In genomic region chr19:17127671-17128070, GRCh38 we compare ENCODE assay signal across 15 cellular contexts. TPM values are rescaled to one million over a fixed set of nuclear protein-coding genes. Genes with fewer than 3 reads are reported as not detected.
DNase-seq lines count a peak whose midpoint lies in the region; ATAC-seq, FAIRE-seq and TF ChIP-seq lines count a peak whose summit lies in the region.
"Had no signal": no experiment of that assay in that cellular context is flagged by ENCODE, and none has a peak within 500 bp of the region (broad histone marks: within the 10 kb centered on the region; RNA-seq: fewer than 3 reads in every experiment).

No MANE protein-coding gene starts in this region.

- H3K4me1 Mint-ChIP-seq in T-helper 1 cell treated with Interleukin-12 subunit alpha and Interleukin-12 subunit beta and Interleukin-4 antibody, amounts not matched to agents 30 μg/mL and 1 μg/mL, for 36 hours (ENCODE audit: low read depth) = peaks cover 19% of the 10 kb centered on the region
- peaks cover 33% of the 10 kb centered on the region for H3K4me1 Mint-ChIP-seq in osteocyte (ENCODE audit: unreplicated experiment)

- RAD21 ChIA-PET in GM12878 (lab: Charles Lee; ENCODE audit: unreplicated experiment) = no interaction called here

- 67% methylated on average over 6 of the region's 6 CpGs for WGBS in GM12878 (ENCODE audit: insufficient coverage, insufficient replicate concordance, low lambda C conversion rate, missing lambda C conversion rate)
- WGBS in thyroid gland, 2 donors = 98 to 99% methylated on average over 6 of the region's 6 CpGs

- CTCF ChIA-PET in GM12878 (lab: Yijun Ruan, JAX) = interaction anchor here (1.0 kb wide), 1 partner anchor 51 kb away, joined by 3 read pairs; no protein-coding TSS in a partner anchor
- CTCF ChIA-PET in PC-9 (lab: Charles Lee) = no interaction called here

- no peak overlapping the region for H3K9ac ChIP-seq in GM12878 (ENCODE audit: control insufficient read depth, insufficient read depth, low read length)

- in situ Hi-C loops in GM12878 (cut with MboI) = no loop called here

- POLR2A ChIA-PET in GM12878 (lab: Charles Lee) (no interaction called here), PC-9 (lab: Charles Lee; ENCODE audit: unreplicated experiment) (no interaction called here)

- no peaks in the 10 kb centered on the region for H3K27me3 Mint-ChIP-seq in T-helper 1 cell treated with Interleukin-12 subunit alpha and Interleukin-12 subunit beta and Interleukin-4 antibody, amounts not matched to agents 30 μg/mL and 1 μg/mL, for 36 hours (ENCODE audit: low read depth)
- H3K27me3 Mint-ChIP-seq in osteocyte (ENCODE audit: unreplicated experiment) = no peaks in the 10 kb centered on the region

- no peak for TF ChIP-seq POLR2A in GM12878 (IDR thresholded peaks at IDR 0.05; ENCODE audit: low read depth, low read length)
- no peak for TF ChIP-seq POLR2A in thyroid gland (IDR thresholded peaks at IDR 0.05)

- intact Hi-C loops in GM12878 (cut with micrococcal nuclease; ENCODE audit: unreplicated experiment) (no loop called here), thyroid gland (cut with DNase I) (no loop called here), PC-9 (cut with micrococcal nuclease; ENCODE audit: unreplicated experiment) (no loop called here)

- H3K4me2 ChIP-seq in GM12878 (ENCODE audit: control insufficient read depth, insufficient read depth) = no peak overlapping the region
- H3K4me2 ChIP-seq in PC-9 = no peak overlapping the region

- H3K9me3 ChIP-seq in GM12878 (replicated peaks; ENCODE audit: control insufficient read depth, insufficient read depth, low read length) = no peaks in the 10 kb centered on the region
- no peaks in the 10 kb centered on the region for H3K9me3 ChIP-seq in thyroid gland
- H3K9me3 ChIP-seq in PC-9 (ENCODE audit: insufficient read depth, low read depth) = no peaks in the 10 kb centered on the region

- no peak for TF ChIP-seq EP300 in GM12878 (IDR thresholded peaks at IDR 0.05; ENCODE audit: borderline replicate concordance in 1 of 2, control insufficient read depth in 1 of 2, low read depth in 2 of 2, low read length in 2 of 2)

- H3K9me3 Mint-ChIP-seq in T-helper 1 cell treated with Interleukin-12 subunit alpha and Interleukin-12 subunit beta and Interleukin-4 antibody, amounts not matched to agents 30 μg/mL and 1 μg/mL, for 36 hours = no peaks in the 10 kb centered on the region
- no peaks in the 10 kb centered on the region for H3K9me3 Mint-ChIP-seq in osteocyte (ENCODE audit: unreplicated experiment)
- H3K9me3 Mint-ChIP-seq: brain had no signal

- no peak for TF ChIP-seq CTCF in GM12878 (IDR thresholded peaks at IDR 0.05 in 2 of 3, conservative IDR thresholded peaks at IDR 0.05 in 1 of 3; ENCODE audit: control insufficient read depth in 2 of 3, extremely low read depth in 1 of 3, insufficient read depth in 1 of 3, low read depth in 3 of 3, low read length in 3 of 3)
- TF ChIP-seq CTCF in osteocyte (IDR thresholded peaks at IDR 0.05) = no peak
- TF ChIP-seq CTCF in thyroid gland (IDR thresholded peaks at IDR 0.05) = no peak
- no peak for TF ChIP-seq CTCF in PC-9 (conservative IDR thresholded peaks at IDR 0.05)

- H3K79me2 ChIP-seq in GM12878 (ENCODE audit: control insufficient read depth, insufficient read depth, low read length) = peaks cover 44% of the 10 kb centered on the region
- peaks cover 12% of the 10 kb centered on the region for H3K79me2 ChIP-seq in PC-9 (ENCODE audit: low read depth)

- DNase-seq in T-helper 1 cell (no peak), NCI-H82 treated with DMSO at 0.1 percent for 48 hours (lab: John Stamatoyannopoulos, UW; ENCODE audit: unreplicated experiment) (peak; percentile 85), GM12878 (ENCODE audit: low read depth, low spot score) (no peak), osteocyte (ENCODE audit: extremely low spot score, unreplicated experiment) (no peak), GF-D8 (lab: John Stamatoyannopoulos, UW) (no peak), thyroid gland (no peak), PC-9 (no peak)
- DNase-seq: activated effector memory CD4-positive, alpha-beta T cell treated with Interleukin-2 at 50 U/mL for 16 hours; heart right ventricle; NCI-H1930; psoas muscle; stimulated activated CD4-positive, alpha-beta T cell treated with anti-CD3 and anti-CD28 coated beads, Interleukin-12 subunit alpha, Interleukin-12 subunit beta, amount 100 ng/mL, for 4 hours; T-helper 2 cell had no signal

- H4K20me1 ChIP-seq in GM12878 (ENCODE audit: control insufficient read depth, insufficient read depth) = no peaks in the 10 kb centered on the region
- H4K20me1 ChIP-seq in PC-9 (ENCODE audit: insufficient read depth) = no peaks in the 10 kb centered on the region

- peaks cover 11% of the 10 kb centered on the region for H3K36me3 Mint-ChIP-seq in T-helper 1 cell treated with Interleukin-12 subunit alpha and Interleukin-12 subunit beta and Interleukin-4 antibody, amounts not matched to agents 30 μg/mL and 1 μg/mL, for 36 hours (ENCODE audit: low read depth)
- peaks cover 4% of the 10 kb centered on the region for H3K36me3 Mint-ChIP-seq in osteocyte (ENCODE audit: unreplicated experiment)

- H3K27me3 ChIP-seq in GM12878 (replicated peaks in 1 of 2; ENCODE audit: control insufficient read depth in 2 of 2, insufficient read depth in 2 of 2, low read length in 1 of 2) (no peaks in the 10 kb centered on the region), thyroid gland (no peaks in the 10 kb centered on the region), PC-9 (ENCODE audit: insufficient read depth, low read depth) (no peaks in the 10 kb centered on the region)
- H3K27me3 ChIP-seq: heart right ventricle had no signal

- no peak for TF ChIP-seq RAD21 in GM12878 (IDR thresholded peaks at IDR 0.05; ENCODE audit: insufficient read depth, low read depth, low read length)

- H3K27ac Mint-ChIP-seq in T-helper 1 cell treated with Interleukin-12 subunit alpha and Interleukin-12 subunit beta and Interleukin-4 antibody, amounts not matched to agents 30 μg/mL and 1 μg/mL, for 36 hours = peak overlapping the region; percentile 69
- peak overlapping the region; percentile 38 for H3K27ac Mint-ChIP-seq in osteocyte (ENCODE audit: unreplicated experiment)
- H3K27ac Mint-ChIP-seq: brain had no signal

- FAIRE-seq in GM12878 (lab: Jason Lieb, UNC) = no peak

- no peak overlapping the region for H3K4me3 Mint-ChIP-seq in T-helper 1 cell treated with Interleukin-12 subunit alpha and Interleukin-12 subunit beta and Interleukin-4 antibody, amounts not matched to agents 30 μg/mL and 1 μg/mL, for 36 hours
- no peak overlapping the region for H3K4me3 Mint-ChIP-seq in osteocyte (ENCODE audit: unreplicated experiment)
- H3K4me3 Mint-ChIP-seq: brain had no signal

- ATAC-seq in GM12878 = no peak
- ATAC-seq: heart right ventricle, psoas muscle had no signal

- H3K36me3 ChIP-seq in GM12878 (ENCODE audit: control insufficient read depth in 2 of 2, insufficient read depth in 2 of 2, low read length in 1 of 2) (peaks cover 10 to 24% of the 10 kb centered on the region in 2 experiments), thyroid gland (no peaks in the 10 kb centered on the region), PC-9 (ENCODE audit: low read depth) (no peaks in the 10 kb centered on the region)

- H3K4me3 ChIP-seq in GM12878 (no peak overlapping the region), thyroid gland (replicated peaks in 1 of 3) (no peak overlapping the region), PC-9 (no peak overlapping the region)
- H3K4me3 ChIP-seq: heart right ventricle, psoas muscle had no signal

- peaks cover 34% of the 10 kb centered on the region for H3K4me1 ChIP-seq in GM12878 (ENCODE audit: control insufficient read depth, insufficient read depth, low read length)
- no peaks in the 10 kb centered on the region for H3K4me1 ChIP-seq in thyroid gland
- H3K4me1 ChIP-seq in PC-9 (replicated peaks; ENCODE audit: insufficient read depth) = peaks cover 37% of the 10 kb centered on the region
- H3K4me1 ChIP-seq: psoas muscle had no signal

- peak overlapping the region; percentile 13; the same call in 1 of the 2 replicates for H3K27ac ChIP-seq in GM12878 (ENCODE audit: control insufficient read depth, insufficient read depth)
- no peak overlapping the region for H3K27ac ChIP-seq in thyroid gland
- no peak overlapping the region for H3K27ac ChIP-seq in PC-9
- H3K27ac ChIP-seq: psoas muscle had no signal

- BruUV-seq in GM12878 (replicated peaks; lab: Mats Ljungman, UMichigan) (no TSS peak), PC-9 (replicated peaks; lab: Mats Ljungman, UMichigan) (no TSS peak)

- H3F3A ChIP-seq in PC-9 (ENCODE audit: insufficient read depth, low read depth) = peaks cover 35% of the 10 kb centered on the region

- SMC1A ChIA-PET in GM12878 (lab: Charles Lee; ENCODE audit: uncharacterized antibody, unreplicated experiment) = interaction anchor here (1.5 to 7.3 kb wide), 2 partner anchors 18 to 46 kb away, joined by 5 to 88 read pairs; partner anchors contain the start of gene MYO9B

- H3K9me2 ChIP-seq in PC-9 (ENCODE audit: insufficient read depth) = no peaks in the 10 kb centered on the region

- H2AFZ ChIP-seq in GM12878 (ENCODE audit: control insufficient read depth, low read depth, low read length) (no peak overlapping the region), PC-9 (no peak overlapping the region)

RNA-seq across cellular contexts. Expression of gene MYO9B, which starts 52.1 kb away (rescaled TPM):
- 555 and 589 TPM in 2 replicates for total RNA-seq in GM12878 (2013; cell fraction: nucleolus; rRNA removed)
- 66.4 and 77.3 TPM in 2 replicates for total RNA-seq in GM12878 (2014; rRNA removed)
- total RNA-seq in GM12878 (2014; rRNA removed; fragmentation: Illumina TruSeq; extraction: Trizol) = 38.1 and 42.6 TPM in 2 replicates
- 157 and 165 TPM in 2 replicates for total RNA-seq in GM12878 (2021)
- polyA plus RNA-seq in GM12878 (2011; ENCODE audit: low read depth) = 65.2 TPM
- polyA plus RNA-seq in GM12878 (2011; rRNA removed) = 26.7 and 48.9 TPM in 2 replicates
- 49.6 and 58.1 TPM in 2 replicates for polyA plus RNA-seq in GM12878 (2011; cell fraction: cytosol; rRNA removed)
- polyA plus RNA-seq in GM12878 (2011; cell fraction: nucleus; rRNA removed) = 452 and 507 TPM in 2 replicates
- 174 and 191 TPM in 2 replicates for polyA plus RNA-seq in GM12878 (2012)
- 26.8 and 57.9 TPM in 2 replicates for polyA plus RNA-seq in GM12878 (2014; fragmentation: Illumina TruSeq; extraction: Trizol)
- 10 to 100 TPM in 1 of 2 experiments, 1 to 10 TPM in 1; 5.4 to 11.1 TPM for polyA plus RNA-seq in GM12878 (2014; fragmentation: Nextera tagmentation; extraction: Ambion mirVana)
- polyA plus RNA-seq in GM12878 (2014; rRNA removed) = 87.6 and 105 TPM in 2 replicates
- polyA plus RNA-seq in GM12878 (2016; fragmentation: Nextera tagmentation; extraction: Ambion mirVana) = 10 to 100 TPM; 25.4 to 32.8 TPM
- polyA minus RNA-seq in GM12878 (2011; rRNA and poly(A)+ RNA removed) = 93.1 and 119 TPM in 2 replicates
- polyA minus RNA-seq in GM12878 (2011; cell fraction: cytosol; rRNA and poly(A)+ RNA removed) = 59.6 and 66.5 TPM in 2 replicates
- 106 and 154 TPM in 2 replicates for polyA minus RNA-seq in GM12878 (2011; cell fraction: nucleus; rRNA and poly(A)+ RNA removed)
- total RNA-seq in osteocyte = 93.3 and 94.3 TPM in 2 replicates
- total RNA-seq in thyroid gland = 10 to 100 TPM; 33.7 to 52.9 (median 44.6) TPM
- 81.2 and 103 TPM in 2 replicates for total RNA-seq in PC-9 (2021)

RNA-seq across cellular contexts. Expression of gene HAUS8, which starts 52.4 kb away (rescaled TPM):
- total RNA-seq in GM12878 (2013; cell fraction: nucleolus; rRNA removed) = 14.2 and 16.9 TPM in 2 replicates
- total RNA-seq in GM12878 (2014; rRNA removed) (15.4 and 22.7 TPM in 2 replicates), GM12878 (2014; rRNA removed; fragmentation: Illumina TruSeq; extraction: Trizol) (22.8 and 24.0 TPM in 2 replicates), GM12878 (2021) (32.0 and 36.8 TPM in 2 replicates), osteocyte (9.2 and 11.6 TPM in 2 replicates), thyroid gland (1 to 10 TPM; 6.4 to 9.1 (median 6.8) TPM), PC-9 (2021) (26.5 and 30.8 TPM in 2 replicates)
- polyA plus RNA-seq in GM12878 (2011; ENCODE audit: low read depth) = 14.4 TPM
- polyA plus RNA-seq in GM12878 (2011; rRNA removed) (21.3 and 24.6 TPM in 2 replicates), GM12878 (2014; fragmentation: Illumina TruSeq; extraction: Trizol) (33.1 and 37.2 TPM in 2 replicates), GM12878 (2014; fragmentation: Nextera tagmentation; extraction: Ambion mirVana) (10 to 100 TPM; 24.2 to 35.7 TPM), GM12878 (2014; rRNA removed) (34.6 and 37.4 TPM in 2 replicates), GM12878 (2016; fragmentation: Nextera tagmentation; extraction: Ambion mirVana) (10 to 100 TPM; 43.0 to 43.9 TPM)
- polyA plus RNA-seq in GM12878 (2011; cell fraction: cytosol; rRNA removed) = 24.9 and 27.7 TPM in 2 replicates
- polyA plus RNA-seq in GM12878 (2011; cell fraction: nucleus; rRNA removed) = 31.7 and 32.0 TPM in 2 replicates
- polyA plus RNA-seq in GM12878 (2012) = 16.4 and 17.9 TPM in 2 replicates
- 10.3 and 10.8 TPM in 2 replicates for polyA minus RNA-seq in GM12878 (2011; rRNA and poly(A)+ RNA removed)
- polyA minus RNA-seq in GM12878 (2011; cell fraction: cytosol; rRNA and poly(A)+ RNA removed) = 3.7 and 8.1 TPM in 2 replicates
- polyA minus RNA-seq in GM12878 (2011; cell fraction: nucleus; rRNA and poly(A)+ RNA removed) = 5.4 and 11.7 TPM in 2 replicates
